ENCODE assay signal across 8 cellular contexts in the genomic region with DNA sequence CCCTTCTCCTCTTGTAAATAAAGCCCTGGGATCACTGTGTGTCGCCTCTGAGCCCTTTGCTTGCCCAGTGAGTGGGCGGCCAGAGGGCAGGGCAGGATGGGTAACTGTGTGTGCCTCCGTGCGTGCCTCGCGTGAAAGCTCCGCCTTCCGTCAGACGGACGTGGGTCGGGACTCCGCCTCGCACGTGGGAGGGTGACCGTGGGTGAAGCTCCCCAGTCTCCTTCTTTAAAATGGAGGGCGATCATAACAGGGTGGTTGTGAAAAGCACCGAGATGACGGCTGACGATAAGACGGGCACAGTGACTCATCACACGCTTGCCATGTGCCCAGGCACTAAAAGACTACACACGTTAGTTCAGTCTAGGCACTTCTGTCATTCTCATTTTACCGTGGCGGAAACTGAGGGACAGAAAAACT. TPM values are rescaled to one million over a fixed set of nuclear protein-coding genes. Genes with fewer than 3 reads are reported as not detected.
A peak's percentile ranks its signal among the peaks of the same experiment; 100 is the strongest.
DNase-seq lines count a peak whose midpoint lies in the region; ATAC-seq, FAIRE-seq and TF ChIP-seq lines count a peak whose summit lies in the region.

No MANE protein-coding gene starts in this region.

- peak overlapping the region; percentile 35 for H4K5ac ChIP-seq in H1 (ENCODE audit: insufficient read length, low read depth, low read length)

- no peaks in the 10 kb centered on the region for H3K9me3 ChIP-seq in H1 (ENCODE audit: insufficient read depth in 2 of 2, low read depth in 1 of 2, low read length in 1 of 2)

- no peak overlapping the region for H2AFZ ChIP-seq in H1 (ENCODE audit: low read length)

- peak overlapping the region; percentile 93; the same call in 1 of the 2 replicates for H2BK15ac ChIP-seq in H1 (ENCODE audit: low read length)

- no peak overlapping the region for H3K14ac ChIP-seq in H1 (ENCODE audit: insufficient read length)

- no peaks in the 10 kb centered on the region for H3K27me3 Mint-ChIP-seq in natural killer cell (ENCODE audit: low read depth in 2 of 2)
- H3K27me3 Mint-ChIP-seq in stimulated activated naive CD8-positive, alpha-beta T cell treated with anti-CD3 and anti-CD28 coated beads, Interleukin-15, amount 100 ng/mL, for 72 hours: no peaks in the 10 kb centered on the region

- peak overlapping the region; percentile 63; the same call in 1 of the 2 replicates for H3K18ac ChIP-seq in H1 (ENCODE audit: extremely low read depth, low read length)

- H3K79me1 ChIP-seq in H1 (ENCODE audit: low read depth, low read length): no peaks in the 10 kb centered on the region

- CTCF ChIA-PET in H1 (lab: Charles Lee; ENCODE audit: partially characterized antibody): interaction anchor here (0.8 to 12.2 kb wide), 26 partner anchors 8 to 184 kb away, joined by 3 to 277 read pairs (median 6); a partner anchor contains a TSS

- peak overlapping the region in 2 of 4 experiments; percentile 68 to 79; a peak in 4 of 8 replicates for H3K4me3 ChIP-seq in H1 (ENCODE audit: extremely low read depth in 1 of 4, insufficient read depth in 2 of 4, low read depth in 3 of 4, low read length in 4 of 4)

- TF ChIP-seq CTCF in H1 (IDR thresholded peaks at IDR 0.05; ENCODE audit: control extremely low read depth in 1 of 3, insufficient read depth in 1 of 3, low read depth in 1 of 3, low read length in 3 of 3): no peak
- TF ChIP-seq CTCF in natural killer cell (IDR thresholded peaks at IDR 0.05): no peak

- H4K91ac ChIP-seq in H1 (replicated peaks; ENCODE audit: insufficient read length, low read length): peak overlapping the region; percentile 97

- intact Hi-C loops in natural killer cell (cut with micrococcal nuclease): loop anchor here (1.0 kb wide), 1 partner anchor 9 kb away; no protein-coding TSS in a partner anchor

- H3K4ac ChIP-seq in H1 (replicated peaks; ENCODE audit: insufficient read length, low read depth, low read length): peak overlapping the region; percentile 94

- no peaks in the 10 kb centered on the region for H4K20me1 ChIP-seq in H1 (replicated peaks in 1 of 2; ENCODE audit: control insufficient read depth in 1 of 2, insufficient read depth in 2 of 2, low read length in 2 of 2)

- H3K36me3 ChIP-seq in H1 (ENCODE audit: control insufficient read depth in 2 of 4, insufficient read depth in 4 of 4, low read length in 3 of 4): peaks cover 2 to 16% (median 8%) of the 10 kb centered on the region in 4 experiments; a peak in 7 of 8 replicates

- H3K79me2 ChIP-seq in H1 (ENCODE audit: control insufficient read depth in 1 of 2, insufficient read depth in 2 of 2, low read length in 2 of 2): peaks cover 0 to 14% of the 10 kb centered on the region in 2 experiments; a peak in 2 of 4 replicates

- peak overlapping the region; percentile 98 to 99 for H3K27ac Mint-ChIP-seq in natural killer cell
- H3K27ac Mint-ChIP-seq in stimulated activated naive CD8-positive, alpha-beta T cell treated with anti-CD3 and anti-CD28 coated beads, Interleukin-15, amount 100 ng/mL, for 72 hours: peak overlapping the region; percentile 98

- H3K4me3 Mint-ChIP-seq in natural killer cell: peak overlapping the region; percentile 85
- H3K4me3 Mint-ChIP-seq in stimulated activated naive CD8-positive, alpha-beta T cell treated with anti-CD3 and anti-CD28 coated beads, Interleukin-15, amount 100 ng/mL, for 72 hours: peak overlapping the region; percentile 93 to 95

- no peak for TF ChIP-seq POLR2A in H1 (IDR thresholded peaks at IDR 0.05; ENCODE audit: control extremely low read depth in 1 of 2, low read depth in 2 of 2, low read length in 2 of 2)

- no peaks in the 10 kb centered on the region for H3K9me3 Mint-ChIP-seq in natural killer cell
- no peaks in the 10 kb centered on the region for H3K9me3 Mint-ChIP-seq in stimulated activated naive CD8-positive, alpha-beta T cell treated with anti-CD3 and anti-CD28 coated beads, Interleukin-15, amount 100 ng/mL, for 72 hours

- 55% methylated on average over 24 of the region's 24 CpGs; no CpG with 5 or more reads in 1 of the 2 experiments for WGBS in H1 (ENCODE audit: extremely low coverage in 1 of 2, insufficient coverage in 1 of 2, insufficient read length in 1 of 2, insufficient replicate concordance in 2 of 2, low coverage in 1 of 2, low lambda C conversion rate in 2 of 2, missing lambda C conversion rate in 1 of 2), 2 experiments

- POLR2A ChIA-PET in H1 (lab: Charles Lee; ENCODE audit: partially characterized antibody): interaction anchor here (0.7 to 44.0 kb wide), 13 partner anchors 8 to 147 kb away, joined by 3 to 1596 read pairs (median 4); a partner anchor contains a TSS

- peaks cover 12 to 37% (median 30%) of the 10 kb centered on the region in 4 experiments for H3K4me1 ChIP-seq in H1 (replicated peaks in 1 of 4; ENCODE audit: control insufficient read depth in 3 of 4, insufficient read depth in 4 of 4, low read length in 3 of 4)

- ATAC-seq in natural killer cell (peak; percentile 61 to 85 (median 73)), GM19324 (IDR thresholded peaks at IDR 0.05; ENCODE audit: low FRiP score, unreplicated experiment) (no peak)
- ATAC-seq in stimulated activated naive CD8-positive, alpha-beta T cell treated with anti-CD3 and anti-CD28 coated beads, Interleukin-15, amount 100 ng/mL, for 72 hours: peak; percentile 78

- H3K4me2 ChIP-seq in H1 (ENCODE audit: insufficient read depth in 1 of 2, low read depth in 2 of 2, low read length in 2 of 2): peak overlapping the region; percentile 66 to 93

- H3K36me3 Mint-ChIP-seq in natural killer cell: peaks cover 3% of the 10 kb centered on the region

- peak overlapping the region; percentile 94 for H2BK12ac ChIP-seq in H1 (ENCODE audit: low read depth, low read length)

- peaks cover 53 to 64% of the 10 kb centered on the region in 2 donors for H3K4me1 Mint-ChIP-seq in natural killer cell
- H3K4me1 Mint-ChIP-seq in stimulated activated naive CD8-positive, alpha-beta T cell treated with anti-CD3 and anti-CD28 coated beads, Interleukin-15, amount 100 ng/mL, for 72 hours: peaks cover 98% of the 10 kb centered on the region

- H4K8ac ChIP-seq in H1 (ENCODE audit: extremely low read depth, insufficient read depth, low read length): peak overlapping the region; percentile 66; the same call in 1 of the 2 replicates

- FAIRE-seq in H1 (lab: Jason Lieb, UNC): no peak

- H3K9ac ChIP-seq in H1 (replicated peaks in 1 of 4; ENCODE audit: extremely low read depth in 1 of 4, low read depth in 3 of 4, low read length in 3 of 4): peak overlapping the region in 1 of 4 experiments; percentile 29; a peak in 1 of 7 replicates

- H3K56ac ChIP-seq in H1 (replicated peaks; ENCODE audit: insufficient read length, low read depth, low read length): peak overlapping the region; percentile 79

- TF ChIP-seq RAD21 in H1 (IDR thresholded peaks at IDR 0.05 in 1 of 2, conservative IDR thresholded peaks at IDR 0.05 in 1 of 2; ENCODE audit: low read depth in 2 of 2, low read length in 2 of 2): no peak

- DNase-seq in Daoy (ENCODE audit: low read depth) (peak; percentile 86), LoVo (ENCODE audit: low spot score) (peak; percentile 83), H1 (ENCODE audit: low read depth in 1 of 2, low spot score in 2 of 2) (no peak), natural killer cell (peak; percentile 74), NCI-H187 (lab: John Stamatoyannopoulos, UW) (no peak)
- DNase-seq in activated CD4-positive, alpha-beta T cell treated with anti-CD3 and anti-CD28 coated beads, Interleukin-2, amount 50 U/mL, for 48 hours: peak; percentile 96 to 98
- peak; percentile 87 to 94 for DNase-seq in stimulated activated naive CD8-positive, alpha-beta T cell treated with anti-CD3 and anti-CD28 coated beads, Interleukin-15, amount 100 ng/mL, for 72 hours

- peak overlapping the region; percentile 76; the same call in 1 of the 2 replicates for H2AK5ac ChIP-seq in H1 (ENCODE audit: low read depth, low read length)

- H3K23me2 ChIP-seq in H1 (ENCODE audit: low read depth, low read length): peaks cover 16% of the 10 kb centered on the region; the same call in 1 of the 2 replicates

- H2BK120ac ChIP-seq in H1 (replicated peaks; ENCODE audit: low read depth, low read length): peak overlapping the region; percentile 84

- TF ChIP-seq EP300 in H1 (IDR thresholded peaks at IDR 0.05; ENCODE audit: borderline replicate concordance in 1 of 2, low read depth in 2 of 2, low read length in 2 of 2): no peak

- peak overlapping the region; percentile 85; the same call in 1 of the 2 replicates for H2BK5ac ChIP-seq in H1 (ENCODE audit: low read depth, low read length)

- no peaks in the 10 kb centered on the region for H3K27me3 ChIP-seq in H1 (replicated peaks in 1 of 4; ENCODE audit: control insufficient read depth in 3 of 4, extremely low read depth in 1 of 4, insufficient read depth in 3 of 4, low read length in 3 of 4)

- peak overlapping the region; percentile 51; the same call in 1 of the 2 replicates for H3K27ac ChIP-seq in H1 (ENCODE audit: low read depth, low read length)

- H2BK20ac ChIP-seq in H1 (ENCODE audit: low read length): peak overlapping the region; percentile 67

- H3K23ac ChIP-seq in H1 (ENCODE audit: insufficient read length): no peak overlapping the region

RNA-seq across cellular contexts. Expression of a gene that starts 9.2 kb away (rescaled TPM):
- total RNA-seq in Daoy (2014; rRNA removed; shearing (Covaris generic)): 423 and 482 TPM in 2 replicates
- 360 and 368 TPM in 2 replicates for total RNA-seq in H1 (2021; fragmentation: NEBNext Ultra II Directional; extraction: Animal tissue kit (Norgen Biotek cat#: 25700))
- 579 and 626 TPM in 2 replicates for polyA plus RNA-seq in H1 (2011; rRNA removed)
- polyA plus RNA-seq in H1 (2011; cell fraction: cytosol; rRNA removed): 622 TPM
- polyA plus RNA-seq in H1 (2011; cell fraction: nucleus; rRNA removed): 570 TPM
- polyA plus RNA-seq in H1 (2012, experiment 1 of 2): 317 to 409 TPM (median 397 TPM) in 4 replicates
- polyA plus RNA-seq in H1 (2012, experiment 2 of 2): 565 TPM
- polyA plus RNA-seq in H1 (2013, experiment 1 of 2): 552 TPM
- 493 TPM for polyA plus RNA-seq in H1 (2013, experiment 2 of 2)
- polyA minus RNA-seq in H1 (2011; rRNA and poly(A)+ RNA removed): 282 and 291 TPM in 2 replicates
- polyA minus RNA-seq in H1 (2011; cell fraction: cytosol; rRNA and poly(A)+ RNA removed): 137 TPM
- polyA minus RNA-seq in H1 (2011; cell fraction: nucleus; rRNA and poly(A)+ RNA removed): 195 TPM
- total RNA-seq in natural killer cell: 100 to 1,000 TPM; 123 to 133 (median 127) TPM

RNA-seq across cellular contexts. Expression of a gene that starts 9.4 kb away (rescaled TPM):
- total RNA-seq in Daoy (2014; rRNA removed; shearing (Covaris generic)): 133 and 151 TPM in 2 replicates
- total RNA-seq in H1 (2021; fragmentation: NEBNext Ultra II Directional; extraction: Animal tissue kit (Norgen Biotek cat#: 25700)): 82.9 and 84.2 TPM in 2 replicates
- 54.3 and 64.3 TPM in 2 replicates for polyA plus RNA-seq in H1 (2011; rRNA removed)
- polyA plus RNA-seq in H1 (2011; cell fraction: cytosol; rRNA removed): 83.3 TPM
- 37.2 TPM for polyA plus RNA-seq in H1 (2011; cell fraction: nucleus; rRNA removed)
- 78.1 to 120 TPM (median 97.6 TPM) in 4 replicates for polyA plus RNA-seq in H1 (2012, experiment 1 of 2)
- 39.8 TPM for polyA plus RNA-seq in H1 (2012, experiment 2 of 2)
- 66.1 TPM for polyA plus RNA-seq in H1 (2013, experiment 1 of 2)
- 65.0 TPM for polyA plus RNA-seq in H1 (2013, experiment 2 of 2)
- 30.4 and 39.9 TPM in 2 replicates for polyA minus RNA-seq in H1 (2011; rRNA and poly(A)+ RNA removed)
- polyA minus RNA-seq in H1 (2011; cell fraction: cytosol; rRNA and poly(A)+ RNA removed): 23.6 TPM
- 32.0 TPM for polyA minus RNA-seq in H1 (2011; cell fraction: nucleus; rRNA and poly(A)+ RNA removed)
- total RNA-seq in natural killer cell: 10 to 100 TPM; 22.1 to 30.4 (median 23.3) TPM

RNA-seq across cellular contexts. Expression of a gene that starts 10.1 kb away (rescaled TPM):
- total RNA-seq in Daoy (2014; rRNA removed; shearing (Covaris generic)): not detected in 2 replicates
- total RNA-seq in H1 (2021; fragmentation: NEBNext Ultra II Directional; extraction: Animal tissue kit (Norgen Biotek cat#: 25700)): 25.7 and 28.4 TPM in 2 replicates
- 16.3 and 22.6 TPM in 2 replicates for polyA plus RNA-seq in H1 (2011; rRNA removed)
- polyA plus RNA-seq in H1 (2011; cell fraction: cytosol; rRNA removed): 21.3 TPM
- 32.9 TPM for polyA plus RNA-seq in H1 (2011; cell fraction: nucleus; rRNA removed)
- polyA plus RNA-seq in H1 (2012, experiment 1 of 2): 34.9 to 37.3 TPM (median 36.6 TPM) in 4 replicates
- polyA plus RNA-seq in H1 (2012, experiment 2 of 2): 28.9 TPM
- 23.2 TPM for polyA plus RNA-seq in H1 (2013, experiment 1 of 2)
- 25.8 TPM for polyA plus RNA-seq in H1 (2013, experiment 2 of 2)
- polyA minus RNA-seq in H1 (2011; rRNA and poly(A)+ RNA removed): 12.4 and 24.5 TPM in 2 replicates
- 17.8 TPM for polyA minus RNA-seq in H1 (2011; cell fraction: cytosol; rRNA and poly(A)+ RNA removed)
- polyA minus RNA-seq in H1 (2011; cell fraction: nucleus; rRNA and poly(A)+ RNA removed): 9.1 TPM
- total RNA-seq in natural killer cell: 100 to 1,000 TPM; 279 to 357 (median 312) TPM

RNA-seq across cellular contexts. Expression of a gene that starts 17.5 kb away (rescaled TPM):
- 216 and 272 TPM in 2 replicates for total RNA-seq in Daoy (2014; rRNA removed; shearing (Covaris generic))
- 174 and 185 TPM in 2 replicates for total RNA-seq in H1 (2021; fragmentation: NEBNext Ultra II Directional; extraction: Animal tissue kit (Norgen Biotek cat#: 25700))
- 993 and 1,124 TPM in 2 replicates for polyA plus RNA-seq in H1 (2011; rRNA removed)
- polyA plus RNA-seq in H1 (2011; cell fraction: cytosol; rRNA removed): 811 TPM
- 653 TPM for polyA plus RNA-seq in H1 (2011; cell fraction: nucleus; rRNA removed)
- 167 to 390 TPM (median 374 TPM) in 4 replicates for polyA plus RNA-seq in H1 (2012, experiment 1 of 2)
- 596 TPM for polyA plus RNA-seq in H1 (2012, experiment 2 of 2)
- 206 TPM for polyA plus RNA-seq in H1 (2013, experiment 1 of 2)
- 192 TPM for polyA plus RNA-seq in H1 (2013, experiment 2 of 2)
- polyA minus RNA-seq in H1 (2011; rRNA and poly(A)+ RNA removed): 66.6 and 106 TPM in 2 replicates
- 76.3 TPM for polyA minus RNA-seq in H1 (2011; cell fraction: cytosol; rRNA and poly(A)+ RNA removed)
- 112 TPM for polyA minus RNA-seq in H1 (2011; cell fraction: nucleus; rRNA and poly(A)+ RNA removed)
- total RNA-seq in natural killer cell: 100 to 1,000 TPM; 125 to 157 (median 126) TPM

RNA-seq across cellular contexts. Expression of a gene that starts 17.7 kb away (rescaled TPM):
- total RNA-seq in Daoy (2014; rRNA removed; shearing (Covaris generic)): not detected in 2 replicates
- not detected in 2 replicates for total RNA-seq in H1 (2021; fragmentation: NEBNext Ultra II Directional; extraction: Animal tissue kit (Norgen Biotek cat#: 25700))
- polyA plus RNA-seq in H1 (2011; rRNA removed): not detected in 2 replicates
- polyA plus RNA-seq in H1 (2011; cell fraction: cytosol; rRNA removed): not detected
- polyA plus RNA-seq in H1 (2011; cell fraction: nucleus; rRNA removed): not detected
- polyA plus RNA-seq in H1 (2012, experiment 1 of 2): not detected in 4 replicates
- not detected for polyA plus RNA-seq in H1 (2012, experiment 2 of 2)
- polyA plus RNA-seq in H1 (2013, experiment 1 of 2): not detected
- not detected for polyA plus RNA-seq in H1 (2013, experiment 2 of 2)
- not detected in 2 replicates for polyA minus RNA-seq in H1 (2011; rRNA and poly(A)+ RNA removed)
- polyA minus RNA-seq in H1 (2011; cell fraction: cytosol; rRNA and poly(A)+ RNA removed): not detected
- polyA minus RNA-seq in H1 (2011; cell fraction: nucleus; rRNA and poly(A)+ RNA removed): not detected
- total RNA-seq in natural killer cell: not detected

Comparison
In these comparisons a context has a peak if more than half of its experiments do, and no peak if none do; other contexts are left out.
1. DNase-seq: peak in Daoy (single experiment), LoVo (single experiment), activated CD4-positive, alpha-beta T cell treated with anti-CD3 and anti-CD28 coated beads, Interleukin-2, amount 50 U/mL, for 48 hours (2 of 2), natural killer cell (single experiment) and stimulated activated naive CD8-positive, alpha-beta T cell treated with anti-CD3 and anti-CD28 coated beads, Interleukin-15, amount 100 ng/mL, for 72 hours (2 of 2); none in H1 (0 of 2) and NCI-H187 (0 of 2).
2. RNA of a gene that starts 10.1 kb away (total RNA-seq): 279 to 357 TPM in natural killer cell and 25.7 to 28.4 TPM in H1; not detected in Daoy; every median in the first group is over 10 times any median in the second.